Comparison of ENCODE assay signal across 24 cellular contexts in genomic region chr4:25672756-25673155, GRCh38. TPM values are rescaled to one million over a fixed set of nuclear protein-coding genes. Genes with fewer than 3 reads are reported as not detected.
"Had no signal": no experiment of that assay in that cellular context is flagged by ENCODE, and none has a peak within 500 bp of the region (broad histone marks: within the 10 kb centered on the region; RNA-seq: fewer than 3 reads in every experiment).

No MANE protein-coding gene starts in this region.

- DNase-seq: stimulated activated CD4-positive, alpha-beta T cell treated with anti-CD3 and anti-CD28 coated beads, Interleukin-2, amount 100 ng/mL, for 48 hours; stimulated activated CD4-positive, alpha-beta T cell treated with anti-CD3 and anti-CD28 coated beads, Interleukin-4, amount 100 ng/mL, for 1 hour; stimulated activated CD4-positive, alpha-beta T cell treated with anti-CD3 and anti-CD28 coated beads, Interleukin-4, amount 100 ng/mL, for 24 hours; stimulated activated CD4-positive, alpha-beta T cell treated with anti-CD3 and anti-CD28 coated beads, Interleukin-4, amount 100 ng/mL, for 4 hours; stimulated activated CD8-positive, alpha-beta memory T cell treated with anti-CD3 and anti-CD28 coated beads, Interleukin-4, amount 100 ng/mL, for 48 hours; stimulated activated naive B cell treated with anti-CD40 and anti-IgM and Interleukin-4, amounts not matched to agents 10 μg/mL and 1 μg/mL and 100 μg/mL, for 72 hours; stimulated activated naive CD4-positive, alpha-beta T cell; stimulated activated naive CD4-positive, alpha-beta T cell treated with Interleukin-2 at 50 U/mL for 16 hours; stimulated activated naive CD8-positive, alpha-beta T cell treated with anti-CD3 and anti-CD28 coated beads, Interleukin-15, amount 100 ng/mL, for 72 hours; stimulated activated naive CD8-positive, alpha-beta T cell treated with anti-CD3 and anti-CD28 coated beads, Interleukin-15, Interleukin-2, amounts not matched to agents 100 U/mL and 50 U/mL, for 24 hours; stomach; testis; thyroid gland; transverse colon; trophoblast cell; upper lobe of left lung; upper lobe of right lung; uterus had no signal

- ATAC-seq: stimulated activated effector memory CD8-positive, alpha-beta T cell treated with anti-CD3 and anti-CD28 coated beads, Interleukin-12 subunit alpha, Interleukin-12 subunit beta, amount 100 ng/mL, for 72 hours; stimulated activated memory B cell treated with anti-CD40 and anti-IgM and Interleukin-4, amounts not matched to agents 10 μg/mL and 1 μg/mL and 100 μg/mL, for 72 hours; stimulated activated naive B cell treated with anti-CD40 and anti-IgM and Interleukin-4, amounts not matched to agents 10 μg/mL and 1 μg/mL and 100 μg/mL, for 72 hours; stimulated activated naive CD8-positive, alpha-beta T cell treated with anti-CD3 and anti-CD28 coated beads, Interleukin-15, amount 100 ng/mL, for 72 hours; stimulated activated naive CD8-positive, alpha-beta T cell treated with anti-CD3 and anti-CD28 coated beads, Interleukin-15, Interleukin-2, amounts not matched to agents 100 U/mL and 50 U/mL, for 24 hours; upper lobe of right lung had no signal

RNA-seq across cellular contexts. Expression of gene SLC34A2, which starts 17.1 kb away (rescaled TPM):
- total RNA-seq: subcutaneous adipose tissue, thoracic aorta, tibial nerve, transverse colon, vagina had no signal
